24 cellular contexts compared by ENCODE assay signal in genomic region chr10:47136866-47137265, GRCh38.
A peak's percentile ranks its signal among the peaks of the same experiment; 100 is the strongest.
DNase-seq lines count a peak whose midpoint lies in the region; ATAC-seq and TF ChIP-seq lines count a peak whose summit lies in the region.
"Had no signal": no experiment of that assay in that cellular context is flagged by ENCODE, and none has a peak within 500 bp of the region (broad histone marks: within the 10 kb centered on the region; RNA-seq: fewer than 3 reads in every experiment).

No MANE protein-coding gene starts in this region.

- H3K9ac ChIP-seq in SK-N-SH (peak overlapping the region; percentile 44; the same call in 1 of the 2 replicates), smooth muscle cell (ENCODE audit: low read depth) (peak overlapping the region; percentile 84)

- WGBS in SK-N-SH (ENCODE audit: low lambda C conversion rate): 36% methylated on average over 3 of the region's 3 CpGs
- 39% methylated on average over 3 of the region's 3 CpGs for WGBS in smooth muscle cell (ENCODE audit: low lambda C conversion rate)
- WGBS in psoas muscle, 3 donors: 60 to 71% (median 64%) methylated on average over 3 of the region's 3 CpGs

- H3K4me1 Mint-ChIP-seq in T-helper 17 cell: peaks cover 3% of the 10 kb centered on the region
- peaks cover 6% of the 10 kb centered on the region for H3K4me1 Mint-ChIP-seq in activated T-cell treated with anti-CD3 and anti-CD28 coated beads, Interleukin-2, amount 50 U/mL, for 24 hours (ENCODE audit: low read depth)
- H3K4me1 Mint-ChIP-seq: activated CD4-positive, alpha-beta T cell treated with anti-CD3 and anti-CD28 coated beads, Interleukin-2, amount 10 ng/mL, durations not matched to agents 7 days and 5 days had no signal

- no peaks in the 10 kb centered on the region for H3K27me3 Mint-ChIP-seq in T-helper 17 cell
- H3K27me3 Mint-ChIP-seq in activated T-cell treated with anti-CD3 and anti-CD28 coated beads, Interleukin-2, amount 50 U/mL, for 24 hours: no peaks in the 10 kb centered on the region
- H3K27me3 Mint-ChIP-seq: activated CD4-positive, alpha-beta T cell treated with anti-CD3 and anti-CD28 coated beads, Interleukin-2, amount 10 ng/mL, durations not matched to agents 7 days and 5 days; activated naive CD8-positive, alpha-beta T cell treated with anti-CD3 and anti-CD28 coated beads, Interleukin-2, amount 50 U/mL, for 24 hours; IgD-negative memory B cell had no signal

- intact Hi-C loops in psoas muscle (cut with DNase I): no loop called here

- no peaks in the 10 kb centered on the region for H3K9me2 ChIP-seq in SK-N-SH

- no peak for TF ChIP-seq RAD21 in SK-N-SH (IDR thresholded peaks at IDR 0.05; ENCODE audit: low read length)

- DNase-seq in SK-N-SH (no peak), T-helper 17 cell (no peak), fibroblast of the aortic adventitia (ENCODE audit: low read depth) (peak; percentile 76), smooth muscle cell (lab: John Stamatoyannopoulos, UW; ENCODE audit: unreplicated experiment) (no peak), psoas muscle (no peak)
- DNase-seq in activated T-cell treated with anti-CD3 and anti-CD28 coated beads, Interleukin-2, amount 50 U/mL, for 24 hours: no peak
- DNase-seq: activated CD4-positive, alpha-beta T cell treated with anti-CD3 and anti-CD28 coated beads, Interleukin-2, amount 10 ng/mL, durations not matched to agents 7 days and 5 days; activated effector memory CD4-positive, alpha-beta T cell treated with Interleukin-2 at 50 U/mL for 16 hours; activated naive CD8-positive, alpha-beta T cell treated with anti-CD3 and anti-CD28 coated beads, Interleukin-2, amount 50 U/mL, for 24 hours; dermis blood vessel endothelial cell; mucosa of descending colon; NCI-H146; NCI-H2171; NCI-H526; sigmoid colon; T-helper 1 cell; uterus had no signal

- H4K20me1 ChIP-seq in SK-N-SH (ENCODE audit: insufficient read depth) (no peaks in the 10 kb centered on the region), smooth muscle cell (ENCODE audit: low read depth) (no peaks in the 10 kb centered on the region)

- H3F3A ChIP-seq in SK-N-SH (replicated peaks; ENCODE audit: insufficient read depth) (no peaks in the 10 kb centered on the region), smooth muscle cell (ENCODE audit: low read depth) (no peaks in the 10 kb centered on the region)

- H3K36me3 Mint-ChIP-seq in T-helper 17 cell (ENCODE audit: low read depth): peaks cover 2% of the 10 kb centered on the region
- no peaks in the 10 kb centered on the region for H3K36me3 Mint-ChIP-seq in activated T-cell treated with anti-CD3 and anti-CD28 coated beads, Interleukin-2, amount 50 U/mL, for 24 hours (ENCODE audit: low read depth)
- H3K36me3 Mint-ChIP-seq: IgD-negative memory B cell had no signal

- TF ChIP-seq CTCF in SK-N-SH (IDR thresholded peaks at IDR 0.05) (no peak), fibroblast of the aortic adventitia (IDR thresholded peaks at IDR 0.05; ENCODE audit: insufficient read depth, low read length) (no peak), smooth muscle cell (IDR thresholded peaks at IDR 0.05; ENCODE audit: borderline replicate concordance, insufficient read depth, poor library complexity, severe bottlenecking) (no peak), psoas muscle (IDR thresholded peaks at IDR 0.05) (no peak)

- peak overlapping the region; percentile 2 for H3K27ac Mint-ChIP-seq in T-helper 17 cell
- no peak overlapping the region for H3K27ac Mint-ChIP-seq in activated T-cell treated with anti-CD3 and anti-CD28 coated beads, Interleukin-2, amount 50 U/mL, for 24 hours
- H3K27ac Mint-ChIP-seq: activated CD4-positive, alpha-beta T cell treated with anti-CD3 and anti-CD28 coated beads, Interleukin-2, amount 10 ng/mL, durations not matched to agents 7 days and 5 days; activated naive CD8-positive, alpha-beta T cell treated with anti-CD3 and anti-CD28 coated beads, Interleukin-2, amount 50 U/mL, for 24 hours; IgD-negative memory B cell had no signal

- 0 out of 2 replicates have a peak overlapping the region, but pooled peaks have one; percentile 48 for H2AFZ ChIP-seq in SK-N-SH (ENCODE audit: low read depth)
- H2AFZ ChIP-seq in smooth muscle cell (ENCODE audit: low read depth): peak overlapping the region; percentile 67

- H3K36me3 ChIP-seq in SK-N-SH (replicated peaks in 1 of 2; ENCODE audit: control insufficient read depth in 1 of 2, insufficient read depth in 2 of 2, low read length in 1 of 2) (no peaks in the 10 kb centered on the region), smooth muscle cell (ENCODE audit: low read depth) (no peaks in the 10 kb centered on the region), psoas muscle (ENCODE audit: insufficient read depth in 1 of 2, low read depth in 1 of 2) (no peaks in the 10 kb centered on the region)
- H3K36me3 ChIP-seq: gastroesophageal sphincter, sigmoid colon, uterus had no signal

- H3K9me3 ChIP-seq in SK-N-SH (no peaks in the 10 kb centered on the region), T-helper 17 cell (ENCODE audit: control insufficient read depth, low read length, poor library complexity, severe bottlenecking) (no peaks in the 10 kb centered on the region), smooth muscle cell (replicated peaks; ENCODE audit: low read depth) (no peaks in the 10 kb centered on the region), psoas muscle (no peaks in the 10 kb centered on the region)
- H3K9me3 ChIP-seq: gastroesophageal sphincter, mucosa of descending colon, sigmoid colon, uterus had no signal

- ATAC-seq in SK-N-SH treated with all-trans-retinoic acid at 6 μM for 48 hours (no peak), T-helper 17 cell (no peak), HG03095 (IDR thresholded peaks at IDR 0.05; ENCODE audit: unreplicated experiment) (no peak), psoas muscle (no peak)
- ATAC-seq: activated naive CD8-positive, alpha-beta T cell treated with anti-CD3 and anti-CD28 coated beads, Interleukin-2, amount 50 U/mL, for 24 hours; left lobe of liver; mucosa of descending colon; Right ventricle myocardium inferior had no signal

- H3K4me3 Mint-ChIP-seq in T-helper 17 cell: no peak overlapping the region
- no peak overlapping the region for H3K4me3 Mint-ChIP-seq in activated T-cell treated with anti-CD3 and anti-CD28 coated beads, Interleukin-2, amount 50 U/mL, for 24 hours
- H3K4me3 Mint-ChIP-seq: activated CD4-positive, alpha-beta T cell treated with anti-CD3 and anti-CD28 coated beads, Interleukin-2, amount 10 ng/mL, durations not matched to agents 7 days and 5 days; activated naive CD8-positive, alpha-beta T cell treated with anti-CD3 and anti-CD28 coated beads, Interleukin-2, amount 50 U/mL, for 24 hours; IgD-negative memory B cell had no signal

- no peak for TF ChIP-seq EP300 in SK-N-SH (IDR thresholded peaks at IDR 0.05; ENCODE audit: borderline replicate concordance in 1 of 2, low read depth in 1 of 2, low read length in 1 of 2)

- peak overlapping the region; percentile 62 for H3K4me2 ChIP-seq in SK-N-SH
- H3K4me2 ChIP-seq in smooth muscle cell: peak overlapping the region; percentile 83

- CTCF ChIA-PET in SK-N-SH (lab: Yijun Ruan, JAX): interaction anchor here (1.8 kb wide), 1 partner anchor 11 kb away, joined by 5 read pairs; no protein-coding TSS in a partner anchor

- POLR2A ChIA-PET in SK-N-SH (lab: Yijun Ruan, JAX): no interaction called here

- H3K9me3 Mint-ChIP-seq in activated T-cell treated with anti-CD3 and anti-CD28 coated beads, Interleukin-2, amount 50 U/mL, for 24 hours: no peaks in the 10 kb centered on the region
- H3K9me3 Mint-ChIP-seq: activated CD4-positive, alpha-beta T cell treated with anti-CD3 and anti-CD28 coated beads, Interleukin-2, amount 10 ng/mL, durations not matched to agents 7 days and 5 days; activated naive CD8-positive, alpha-beta T cell treated with anti-CD3 and anti-CD28 coated beads, Interleukin-2, amount 50 U/mL, for 24 hours had no signal

- H3K27me3 ChIP-seq in SK-N-SH (ENCODE audit: insufficient read depth) (no peaks in the 10 kb centered on the region), smooth muscle cell (ENCODE audit: low read depth) (no peaks in the 10 kb centered on the region), psoas muscle (ENCODE audit: insufficient read depth in 3 of 3, low read length in 2 of 3) (no peaks in the 10 kb centered on the region)
- H3K27me3 ChIP-seq: gastroesophageal sphincter, sigmoid colon, uterus had no signal

- H3K79me2 ChIP-seq in SK-N-SH (ENCODE audit: insufficient read depth) (no peaks in the 10 kb centered on the region), smooth muscle cell (ENCODE audit: low read depth) (no peaks in the 10 kb centered on the region)

- H3K4me1 ChIP-seq in SK-N-SH (ENCODE audit: control insufficient read depth in 1 of 2, insufficient read depth in 2 of 2, low read depth in 1 of 2, low read length in 1 of 2) (peaks cover 5 to 15% of the 10 kb centered on the region in 2 experiments; a peak in 2 of 4 replicates), smooth muscle cell (ENCODE audit: low read depth) (peaks cover 8% of the 10 kb centered on the region), psoas muscle (no peaks in the 10 kb centered on the region)
- H3K4me1 ChIP-seq: gastroesophageal sphincter, sigmoid colon, uterus had no signal

- H3K4me3 ChIP-seq in SK-N-SH (ENCODE audit: low read depth in 2 of 2, low read length in 1 of 2) (no peak overlapping the region), fibroblast of the aortic adventitia (ENCODE audit: low read depth, low read length) (no peak overlapping the region), smooth muscle cell (no peak overlapping the region), psoas muscle (no peak overlapping the region)
- H3K4me3 ChIP-seq: gastroesophageal sphincter, mucosa of descending colon, sigmoid colon, uterus had no signal

- H3K27ac ChIP-seq in SK-N-SH (ENCODE audit: low read depth in 2 of 2, low read length in 1 of 2): peak overlapping the region in 1 of 2 experiments; percentile 75; a peak in 2 of 4 replicates
- peak overlapping the region; percentile 99 for H3K27ac ChIP-seq in smooth muscle cell (ENCODE audit: low read depth)
- H3K27ac ChIP-seq in psoas muscle: no peak overlapping the region
- H3K27ac ChIP-seq: 22Rv1, gastroesophageal sphincter, sigmoid colon, uterus had no signal

TF ChIP-seq in SK-N-SH treated with all-trans-retinoic acid at 6 μM for 48 hours, 23 proteins besides CTCF, POLR2A, EP300 and RAD21 (continues in another document):
- TF ChIP-seq PPARA (CRISPR knock-in tag; IDR thresholded peaks at IDR 0.05; ENCODE audit: borderline replicate concordance): no peak
- TF ChIP-seq RARB (CRISPR knock-in tag; IDR thresholded peaks at IDR 0.05): no peak
